ENCODE assay signal across 1 cellular context in the genomic region with DNA sequence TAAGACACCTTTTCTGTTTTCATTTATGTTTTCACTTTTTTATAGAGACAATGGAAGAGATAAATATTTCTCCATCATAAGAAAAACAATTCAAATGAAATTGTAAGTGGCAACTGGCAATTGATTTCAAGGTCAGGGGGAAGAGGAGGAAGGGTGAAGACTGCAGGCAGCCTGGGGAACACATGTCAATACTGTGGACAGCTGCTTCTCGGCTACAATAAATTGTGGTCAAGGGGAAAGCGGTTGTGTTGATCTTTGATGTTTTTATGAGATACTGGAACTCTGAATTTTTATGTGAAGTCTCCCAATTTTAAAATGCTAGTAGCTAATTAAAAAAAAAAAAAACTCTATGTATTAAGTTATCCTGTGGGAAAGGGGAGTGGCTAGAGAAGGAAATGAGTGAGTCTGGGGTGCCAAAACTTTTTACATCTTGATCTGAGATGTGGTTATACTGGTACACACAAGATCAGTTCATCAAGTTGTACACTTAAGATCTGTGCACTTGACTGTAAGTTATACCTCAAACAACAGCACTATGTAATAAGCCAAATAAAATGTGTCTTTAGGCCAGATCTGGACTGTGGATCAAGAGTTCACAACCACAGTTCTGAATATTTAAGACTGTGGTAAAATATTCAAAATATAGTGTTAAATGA.
TF ChIP-seq lines count a peak whose summit lies in the region.

No MANE protein-coding gene starts in this region.

TF ChIP-seq in GM23338, 12 proteins besides CTCF, POLR2A, EP300 and RAD21 (continued from another document):
- TF ChIP-seq, protein P1, sequence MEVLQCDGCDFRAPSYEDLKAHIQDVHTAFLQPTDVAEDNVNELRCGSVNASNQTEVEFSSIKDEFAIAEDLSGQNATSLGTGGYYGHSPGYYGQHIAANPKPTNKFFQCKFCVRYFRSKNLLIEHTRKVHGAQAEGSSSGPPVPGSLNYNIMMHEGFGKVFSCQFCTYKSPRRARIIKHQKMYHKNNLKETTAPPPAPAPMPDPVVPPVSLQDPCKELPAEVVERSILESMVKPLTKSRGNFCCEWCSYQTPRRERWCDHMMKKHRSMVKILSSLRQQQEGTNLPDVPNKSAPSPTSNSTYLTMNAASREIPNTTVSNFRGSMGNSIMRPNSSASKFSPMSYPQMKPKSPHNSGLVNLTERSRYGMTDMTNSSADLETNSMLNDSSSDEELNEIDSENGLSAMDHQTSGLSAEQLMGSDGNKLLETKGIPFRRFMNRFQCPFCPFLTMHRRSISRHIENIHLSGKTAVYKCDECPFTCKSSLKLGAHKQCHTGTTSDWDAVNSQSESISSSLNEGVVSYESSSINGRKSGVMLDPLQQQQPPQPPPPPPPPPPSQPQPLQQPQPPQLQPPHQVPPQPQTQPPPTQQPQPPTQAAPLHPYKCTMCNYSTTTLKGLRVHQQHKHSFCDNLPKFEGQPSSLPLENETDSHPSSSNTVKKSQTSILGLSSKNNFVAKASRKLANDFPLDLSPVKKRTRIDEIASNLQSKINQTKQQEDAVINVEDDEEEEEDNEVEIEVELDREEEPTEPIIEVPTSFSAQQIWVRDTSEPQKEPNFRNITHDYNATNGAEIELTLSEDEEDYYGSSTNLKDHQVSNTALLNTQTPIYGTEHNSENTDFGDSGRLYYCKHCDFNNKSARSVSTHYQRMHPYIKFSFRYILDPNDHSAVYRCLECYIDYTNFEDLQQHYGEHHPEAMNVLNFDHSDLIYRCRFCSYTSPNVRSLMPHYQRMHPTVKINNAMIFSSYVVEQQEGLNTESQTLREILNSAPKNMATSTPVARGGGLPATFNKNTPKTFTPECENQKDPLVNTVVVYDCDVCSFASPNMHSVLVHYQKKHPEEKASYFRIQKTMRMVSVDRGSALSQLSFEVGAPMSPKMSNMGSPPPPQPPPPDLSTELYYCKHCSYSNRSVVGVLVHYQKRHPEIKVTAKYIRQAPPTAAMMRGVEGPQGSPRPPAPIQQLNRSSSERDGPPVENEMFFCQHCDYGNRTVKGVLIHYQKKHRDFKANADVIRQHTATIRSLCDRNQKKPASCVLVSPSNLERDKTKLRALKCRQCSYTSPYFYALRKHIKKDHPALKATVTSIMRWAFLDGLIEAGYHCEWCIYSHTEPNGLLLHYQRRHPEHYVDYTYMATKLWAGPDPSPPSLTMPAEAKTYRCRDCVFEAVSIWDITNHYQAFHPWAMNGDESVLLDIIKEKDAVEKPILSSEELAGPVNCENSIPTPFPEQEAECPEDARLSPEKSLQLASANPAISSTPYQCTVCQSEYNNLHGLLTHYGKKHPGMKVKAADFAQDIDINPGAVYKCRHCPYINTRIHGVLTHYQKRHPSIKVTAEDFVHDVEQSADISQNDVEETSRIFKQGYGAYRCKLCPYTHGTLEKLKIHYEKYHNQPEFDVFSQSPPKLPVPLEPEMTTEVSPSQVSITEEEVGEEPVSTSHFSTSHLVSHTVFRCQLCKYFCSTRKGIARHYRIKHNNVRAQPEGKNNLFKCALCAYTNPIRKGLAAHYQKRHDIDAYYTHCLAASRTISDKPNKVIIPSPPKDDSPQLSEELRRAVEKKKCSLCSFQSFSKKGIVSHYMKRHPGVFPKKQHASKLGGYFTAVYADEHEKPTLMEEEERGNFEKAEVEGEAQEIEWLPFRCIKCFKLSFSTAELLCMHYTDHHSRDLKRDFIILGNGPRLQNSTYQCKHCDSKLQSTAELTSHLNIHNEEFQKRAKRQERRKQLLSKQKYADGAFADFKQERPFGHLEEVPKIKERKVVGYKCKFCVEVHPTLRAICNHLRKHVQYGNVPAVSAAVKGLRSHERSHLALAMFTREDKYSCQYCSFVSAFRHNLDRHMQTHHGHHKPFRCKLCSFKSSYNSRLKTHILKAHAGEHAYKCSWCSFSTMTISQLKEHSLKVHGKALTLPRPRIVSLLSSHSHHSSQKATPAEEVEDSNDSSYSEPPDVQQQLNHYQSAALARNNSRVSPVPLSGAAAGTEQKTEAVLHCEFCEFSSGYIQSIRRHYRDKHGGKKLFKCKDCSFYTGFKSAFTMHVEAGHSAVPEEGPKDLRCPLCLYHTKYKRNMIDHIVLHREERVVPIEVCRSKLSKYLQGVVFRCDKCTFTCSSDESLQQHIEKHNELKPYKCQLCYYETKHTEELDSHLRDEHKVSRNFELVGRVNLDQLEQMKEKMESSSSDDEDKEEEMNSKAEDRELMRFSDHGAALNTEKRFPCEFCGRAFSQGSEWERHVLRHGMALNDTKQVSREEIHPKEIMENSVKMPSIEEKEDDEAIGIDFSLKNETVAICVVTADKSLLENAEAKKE (CRISPR knock-in tag; IDR thresholded peaks at IDR 0.05): no peak
- TF ChIP-seq CREB1 (CRISPR knock-in tag; IDR thresholded peaks at IDR 0.05; ENCODE audit: low read depth) (no peak), ZNF331 (CRISPR knock-in tag; IDR thresholded peaks at IDR 0.05; ENCODE audit: low read depth) (no peak)
- TF ChIP-seq, protein P2, sequence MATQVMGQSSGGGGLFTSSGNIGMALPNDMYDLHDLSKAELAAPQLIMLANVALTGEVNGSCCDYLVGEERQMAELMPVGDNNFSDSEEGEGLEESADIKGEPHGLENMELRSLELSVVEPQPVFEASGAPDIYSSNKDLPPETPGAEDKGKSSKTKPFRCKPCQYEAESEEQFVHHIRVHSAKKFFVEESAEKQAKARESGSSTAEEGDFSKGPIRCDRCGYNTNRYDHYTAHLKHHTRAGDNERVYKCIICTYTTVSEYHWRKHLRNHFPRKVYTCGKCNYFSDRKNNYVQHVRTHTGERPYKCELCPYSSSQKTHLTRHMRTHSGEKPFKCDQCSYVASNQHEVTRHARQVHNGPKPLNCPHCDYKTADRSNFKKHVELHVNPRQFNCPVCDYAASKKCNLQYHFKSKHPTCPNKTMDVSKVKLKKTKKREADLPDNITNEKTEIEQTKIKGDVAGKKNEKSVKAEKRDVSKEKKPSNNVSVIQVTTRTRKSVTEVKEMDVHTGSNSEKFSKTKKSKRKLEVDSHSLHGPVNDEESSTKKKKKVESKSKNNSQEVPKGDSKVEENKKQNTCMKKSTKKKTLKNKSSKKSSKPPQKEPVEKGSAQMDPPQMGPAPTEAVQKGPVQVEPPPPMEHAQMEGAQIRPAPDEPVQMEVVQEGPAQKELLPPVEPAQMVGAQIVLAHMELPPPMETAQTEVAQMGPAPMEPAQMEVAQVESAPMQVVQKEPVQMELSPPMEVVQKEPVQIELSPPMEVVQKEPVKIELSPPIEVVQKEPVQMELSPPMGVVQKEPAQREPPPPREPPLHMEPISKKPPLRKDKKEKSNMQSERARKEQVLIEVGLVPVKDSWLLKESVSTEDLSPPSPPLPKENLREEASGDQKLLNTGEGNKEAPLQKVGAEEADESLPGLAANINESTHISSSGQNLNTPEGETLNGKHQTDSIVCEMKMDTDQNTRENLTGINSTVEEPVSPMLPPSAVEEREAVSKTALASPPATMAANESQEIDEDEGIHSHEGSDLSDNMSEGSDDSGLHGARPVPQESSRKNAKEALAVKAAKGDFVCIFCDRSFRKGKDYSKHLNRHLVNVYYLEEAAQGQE (IDR thresholded peaks at IDR 0.05; ENCODE audit: unreplicated experiment): no peak
